1 cellular context compared by ENCODE assay signal in the genomic region with DNA sequence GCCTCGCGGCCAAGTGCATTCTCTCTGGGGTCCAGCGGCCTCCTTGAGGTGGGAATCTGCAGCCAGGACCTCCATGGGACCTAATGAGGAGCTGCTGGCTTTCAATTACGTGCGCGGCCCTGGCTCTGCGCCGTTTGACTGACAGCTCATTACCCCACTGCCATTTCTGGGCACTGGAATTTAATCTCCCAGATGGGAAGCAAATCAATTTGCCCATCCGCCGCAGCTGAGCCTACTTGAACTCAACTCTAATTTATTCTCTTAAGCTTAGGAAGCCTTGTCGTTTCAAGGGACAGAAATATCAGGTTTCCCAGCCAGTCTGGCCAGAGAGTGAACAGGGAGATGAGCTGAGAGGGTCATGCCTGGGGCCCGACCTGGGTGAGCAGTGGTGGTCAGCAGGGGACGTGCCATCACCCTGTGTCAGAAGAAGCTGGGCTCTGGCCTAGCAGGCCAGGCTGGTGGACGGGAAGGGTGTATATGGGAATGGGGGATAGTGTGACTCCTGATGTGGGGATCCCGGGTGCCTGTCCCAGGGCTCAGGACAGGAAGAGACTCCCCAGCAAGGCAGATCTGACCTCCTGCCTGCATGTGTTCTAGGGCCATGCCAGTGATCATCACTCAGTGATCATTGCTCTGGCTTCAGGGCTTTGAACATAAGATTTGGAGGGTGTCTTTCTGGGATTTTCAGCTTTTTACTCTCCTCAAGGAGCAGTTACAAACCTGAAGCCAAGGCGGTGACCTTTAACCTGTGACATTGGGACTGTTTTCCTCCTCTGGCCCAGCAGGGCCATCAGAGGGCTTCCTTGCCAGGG.
TF ChIP-seq lines count a peak whose summit lies in the region.

No MANE protein-coding gene starts in this region.

TF ChIP-seq in K562, 482 proteins besides CTCF, POLR2A, EP300 and RAD21 (continued from another document):
- TF ChIP-seq, protein P1, sequence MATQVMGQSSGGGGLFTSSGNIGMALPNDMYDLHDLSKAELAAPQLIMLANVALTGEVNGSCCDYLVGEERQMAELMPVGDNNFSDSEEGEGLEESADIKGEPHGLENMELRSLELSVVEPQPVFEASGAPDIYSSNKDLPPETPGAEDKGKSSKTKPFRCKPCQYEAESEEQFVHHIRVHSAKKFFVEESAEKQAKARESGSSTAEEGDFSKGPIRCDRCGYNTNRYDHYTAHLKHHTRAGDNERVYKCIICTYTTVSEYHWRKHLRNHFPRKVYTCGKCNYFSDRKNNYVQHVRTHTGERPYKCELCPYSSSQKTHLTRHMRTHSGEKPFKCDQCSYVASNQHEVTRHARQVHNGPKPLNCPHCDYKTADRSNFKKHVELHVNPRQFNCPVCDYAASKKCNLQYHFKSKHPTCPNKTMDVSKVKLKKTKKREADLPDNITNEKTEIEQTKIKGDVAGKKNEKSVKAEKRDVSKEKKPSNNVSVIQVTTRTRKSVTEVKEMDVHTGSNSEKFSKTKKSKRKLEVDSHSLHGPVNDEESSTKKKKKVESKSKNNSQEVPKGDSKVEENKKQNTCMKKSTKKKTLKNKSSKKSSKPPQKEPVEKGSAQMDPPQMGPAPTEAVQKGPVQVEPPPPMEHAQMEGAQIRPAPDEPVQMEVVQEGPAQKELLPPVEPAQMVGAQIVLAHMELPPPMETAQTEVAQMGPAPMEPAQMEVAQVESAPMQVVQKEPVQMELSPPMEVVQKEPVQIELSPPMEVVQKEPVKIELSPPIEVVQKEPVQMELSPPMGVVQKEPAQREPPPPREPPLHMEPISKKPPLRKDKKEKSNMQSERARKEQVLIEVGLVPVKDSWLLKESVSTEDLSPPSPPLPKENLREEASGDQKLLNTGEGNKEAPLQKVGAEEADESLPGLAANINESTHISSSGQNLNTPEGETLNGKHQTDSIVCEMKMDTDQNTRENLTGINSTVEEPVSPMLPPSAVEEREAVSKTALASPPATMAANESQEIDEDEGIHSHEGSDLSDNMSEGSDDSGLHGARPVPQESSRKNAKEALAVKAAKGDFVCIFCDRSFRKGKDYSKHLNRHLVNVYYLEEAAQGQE (CRISPR knock-in tag; IDR thresholded peaks at IDR 0.05; ENCODE audit: low read depth) = no peak
- TF ChIP-seq, protein P2, sequence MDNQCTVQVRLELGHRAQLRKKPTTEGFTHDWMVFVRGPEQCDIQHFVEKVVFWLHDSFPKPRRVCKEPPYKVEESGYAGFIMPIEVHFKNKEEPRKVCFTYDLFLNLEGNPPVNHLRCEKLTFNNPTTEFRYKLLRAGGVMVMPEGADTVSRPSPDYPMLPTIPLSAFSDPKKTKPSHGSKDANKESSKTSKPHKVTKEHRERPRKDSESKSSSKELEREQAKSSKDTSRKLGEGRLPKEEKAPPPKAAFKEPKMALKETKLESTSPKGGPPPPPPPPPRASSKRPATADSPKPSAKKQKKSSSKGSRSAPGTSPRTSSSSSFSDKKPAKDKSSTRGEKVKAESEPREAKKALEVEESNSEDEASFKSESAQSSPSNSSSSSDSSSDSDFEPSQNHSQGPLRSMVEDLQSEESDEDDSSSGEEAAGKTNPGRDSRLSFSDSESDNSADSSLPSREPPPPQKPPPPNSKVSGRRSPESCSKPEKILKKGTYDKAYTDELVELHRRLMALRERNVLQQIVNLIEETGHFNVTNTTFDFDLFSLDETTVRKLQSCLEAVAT (IDR thresholded peaks at IDR 0.05) = no peak
- TF ChIP-seq TCF7 (IDR thresholded peaks at IDR 0.05; ENCODE audit: borderline replicate concordance) = no peak
- no peak for TF ChIP-seq ZNF780A (CRISPR knock-in tag; IDR thresholded peaks at IDR 0.05)
- TF ChIP-seq FOXO4 (CRISPR knock-in tag; IDR thresholded peaks at IDR 0.05) = no peak
- TF ChIP-seq NR2C1 (IDR thresholded peaks at IDR 0.05) = peak; percentile 68
- peak; percentile 75; the same call in 1 of the 2 replicates for TF ChIP-seq NR2C1 (tag; IDR thresholded peaks at IDR 0.05)
- TF ChIP-seq PKNOX1 (IDR thresholded peaks at IDR 0.05) = 0 out of 2 replicates have a peak, but pooled peaks have one; percentile 12
- no peak for TF ChIP-seq BRF2 (IDR thresholded peaks at IDR 0.05; ENCODE audit: borderline replicate concordance, insufficient read depth, insufficient read length)
- TF ChIP-seq NR2C2 (CRISPR knock-in tag; IDR thresholded peaks at IDR 0.05) = no peak
- peak; percentile 31; the same call in 1 of the 2 replicates for TF ChIP-seq NR2C2 (tag; IDR thresholded peaks at IDR 0.05)
